In genomic region chr1:201286445-201286844, GRCh38 we compare ENCODE assay signal across 17 cellular contexts. TPM values are rescaled to one million over a fixed set of nuclear protein-coding genes. Genes with fewer than 3 reads are reported as not detected.
DNase-seq lines count a peak whose midpoint lies in the region; ATAC-seq and TF ChIP-seq lines count a peak whose summit lies in the region.
"Had no signal": no experiment of that assay in that cellular context is flagged by ENCODE, and none has a peak within 500 bp of the region (broad histone marks: within the 10 kb centered on the region; RNA-seq: fewer than 3 reads in every experiment).

No MANE protein-coding gene starts in this region.

- TF ChIP-seq CTCF in A673 (conservative IDR thresholded peaks at IDR 0.05; ENCODE audit: low read depth, low read length) (no peak), epithelial cell of esophagus (IDR thresholded peaks at IDR 0.05; ENCODE audit: insufficient read depth, low read depth, low read length, missing control alignments) (no peak), transverse colon (IDR thresholded peaks at IDR 0.05) (no peak), esophagus muscularis mucosa (IDR thresholded peaks at IDR 0.05) (no peak)

- no peak for DNase-seq in A673 (ENCODE audit: low spot score)
- no peak for DNase-seq in epithelial cell of esophagus (ENCODE audit: low read depth)
- peak; percentile 15 for DNase-seq in posterior vena cava (ENCODE audit: low spot score)
- no peak for DNase-seq in D341Med (ENCODE audit: low spot score)
- no peak for DNase-seq in transverse colon
- DNase-seq in esophagus muscularis mucosa (ENCODE audit: extremely low spot score): no peak
- DNase-seq: CD4-positive, alpha-beta T cell; NCI-H1417; NCI-H187 treated with DMSO at 0.1 percent for 48 hours; NCI-H526 treated with DMSO at 0.1 percent for 48 hours; SJCRH30 had no signal

- no TSS peak for BruUV-seq in A673 (replicated peaks; lab: Mats Ljungman, UMichigan)

- H3K4me1 ChIP-seq in A673 (ENCODE audit: insufficient read depth, low read length, poor library complexity, severe bottlenecking): peaks cover 58% of the 10 kb centered on the region
- H3K4me1 ChIP-seq in transverse colon: peaks cover 7 to 12% (median 8%) of the 10 kb centered on the region in 4 donors
- peaks cover 5 to 15% (median 12%) of the 10 kb centered on the region in 4 donors for H3K4me1 ChIP-seq in esophagus muscularis mucosa
- H3K4me1 ChIP-seq: HAP-1 had no signal

- no peak for ATAC-seq in GM18868 (IDR thresholded peaks at IDR 0.05; ENCODE audit: unreplicated experiment)

- H3K36me3 ChIP-seq in A673 (ENCODE audit: insufficient read depth, low read length, poor library complexity, severe bottlenecking) (peaks cover 69% of the 10 kb centered on the region), KOPT-K1 (ENCODE audit: insufficient read depth, low read length) (no peaks in the 10 kb centered on the region), transverse colon (no peaks in the 10 kb centered on the region), esophagus muscularis mucosa (no peaks in the 10 kb centered on the region)
- H3K36me3 ChIP-seq: HAP-1, SJCRH30 had no signal

- 90% methylated on average over 1 of the region's 1 CpG; no CpG with 5 or more reads in 1 of the 2 donors for WGBS in transverse colon (ENCODE audit: low coverage in 1 of 2), 2 donors
- 80% methylated on average over 1 of the region's 1 CpG for WGBS in esophagus muscularis mucosa

- no peaks in the 10 kb centered on the region for H3K27me3 ChIP-seq in A673 (replicated peaks; ENCODE audit: insufficient read depth, low read depth, low read length, poor library complexity)
- peaks cover 45% of the 10 kb centered on the region for H3K27me3 ChIP-seq in transverse colon
- peaks cover 0 to 42% (median 16%) of the 10 kb centered on the region in 4 donors for H3K27me3 ChIP-seq in esophagus muscularis mucosa
- H3K27me3 ChIP-seq: SJCRH30 had no signal

- H3K27ac ChIP-seq in A673 (ENCODE audit: low read depth, low read length, poor library complexity, severe bottlenecking) (peak overlapping the region; percentile 96), KOPT-K1 (ENCODE audit: low read depth, low read length, poor library complexity, severe bottlenecking) (peak overlapping the region; percentile 24), transverse colon (no peak overlapping the region), esophagus muscularis mucosa (replicated peaks in 1 of 4) (no peak overlapping the region)
- H3K27ac ChIP-seq: SJCRH30 had no signal

- intact Hi-C loops in A673 (cut with micrococcal nuclease; ENCODE audit: unreplicated experiment): no loop called here
- intact Hi-C loops in posterior vena cava (cut with DNase I): no loop called here
- intact Hi-C loops in transverse colon (cut with DNase I; ENCODE audit: low total_unique reads): no loop called here
- intact Hi-C loops in esophagus muscularis mucosa (cut with DNase I): no loop called here

- peak overlapping the region; percentile 94 for H3K4me3 ChIP-seq in A673 (ENCODE audit: low read depth, low read length, poor library complexity, severe bottlenecking)
- H3K4me3 ChIP-seq in epithelial cell of esophagus (ENCODE audit: low read length): peak overlapping the region; percentile 99
- no peak overlapping the region for H3K4me3 ChIP-seq in transverse colon
- no peak overlapping the region for H3K4me3 ChIP-seq in esophagus muscularis mucosa
- H3K4me3 ChIP-seq: HAP-1, SJCRH30 had no signal

- CTCF ChIA-PET in A673 (lab: Charles Lee): no interaction called here

- POLR2A ChIA-PET in A673 (lab: Charles Lee; ENCODE audit: low non-redundant PET): interaction anchor here (0.6 kb wide), 1 partner anchor 17 kb away, joined by 3 read pairs; no protein-coding TSS in a partner anchor

- in situ Hi-C loops in transverse colon (cut with MboI; ENCODE audit: low pct_ligation_motif_present in 1 of 4, low pct_unique_long_range_greater_than_20kb in 1 of 4, low sequenced_read_pairs in 3 of 4): no loop called here

- TF ChIP-seq POLR2A in transverse colon (IDR thresholded peaks at IDR 0.05) (no peak), esophagus muscularis mucosa (IDR thresholded peaks at IDR 0.05; ENCODE audit: low read depth) (no peak)

- TF ChIP-seq EP300 in transverse colon (IDR thresholded peaks at IDR 0.05; ENCODE audit: low read depth): no peak
- TF ChIP-seq EP300 in esophagus muscularis mucosa (IDR thresholded peaks at IDR 0.05): no peak

- H3K9me3 ChIP-seq in A673 (ENCODE audit: low read depth, low read length, poor library complexity, severe bottlenecking) (no peaks in the 10 kb centered on the region), KOPT-K1 (ENCODE audit: insufficient read depth, low read length, poor library complexity, severe bottlenecking) (no peaks in the 10 kb centered on the region), transverse colon (no peaks in the 10 kb centered on the region), esophagus muscularis mucosa (no peaks in the 10 kb centered on the region)
- H3K9me3 ChIP-seq: HAP-1, SJCRH30 had no signal

RNA-seq across cellular contexts. Expression of gene PKP1, which starts 3.1 kb away (rescaled TPM):
- total RNA-seq in A673 (2021) (492 and 535 TPM in 2 replicates), posterior vena cava (1 to 10 TPM in 1 of 2 donors, under 1 TPM in 1; 0.83 to 2.8 TPM), transverse colon (under 1 TPM in 2 of 4 donors, not detected in 2; 0.14 to 0.32 TPM), esophagus muscularis mucosa (1 to 10 TPM in 2 of 4 donors, under 1 TPM in 2; 0.50 to 1.9 (median 1.3) TPM)
- total RNA-seq: CD4-positive, alpha-beta T cell; HT1080; LHCN-M2; RPMI7951; SJCRH30 had no signal

Comparison
In these comparisons a context has a peak if more than half of its experiments do, and no peak if none do; other contexts are left out.
1. H3K27ac ChIP-seq: peak in A673 (single experiment) and KOPT-K1 (single experiment); none in transverse colon (0 of 4) and esophagus muscularis mucosa (0 of 4).
2. H3K4me3 ChIP-seq: peak in A673 (single experiment) and epithelial cell of esophagus (single experiment); none in transverse colon (0 of 4) and esophagus muscularis mucosa (0 of 4).
3. RNA of gene PKP1, which starts 3.1 kb away (total RNA-seq): 492 to 535 TPM in A673; 0.83 to 2.8 TPM in posterior vena cava, 0.50 to 1.9 TPM in esophagus muscularis mucosa and 0.14 to 0.32 TPM in transverse colon; every median in the first group is over 100 times any median in the second.